19 cellular contexts compared by ENCODE assay signal in the genomic region with DNA sequence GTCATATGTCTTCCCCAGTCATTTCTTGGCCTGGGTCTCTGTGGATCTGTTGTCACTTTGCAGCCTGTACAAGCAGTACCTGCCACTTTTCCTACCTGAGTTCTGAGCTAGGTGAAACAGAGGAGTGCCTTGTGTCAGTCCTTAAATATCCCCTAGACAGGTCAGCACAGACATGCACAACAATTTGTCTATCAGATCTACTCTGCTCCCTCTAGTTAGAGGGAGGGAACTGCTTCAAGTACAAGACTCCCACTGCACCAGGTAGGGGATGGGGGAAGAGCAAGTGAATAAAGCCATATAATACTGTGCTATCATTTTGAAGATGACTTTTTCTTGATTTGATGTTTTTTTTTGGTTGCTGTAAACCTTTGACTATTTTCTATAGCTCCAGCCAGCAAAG. TPM values are rescaled to one million over a fixed set of nuclear protein-coding genes. Genes with fewer than 3 reads are reported as not detected.
A peak's percentile ranks its signal among the peaks of the same experiment; 100 is the strongest.
DNase-seq lines count a peak whose midpoint lies in the region; ATAC-seq, FAIRE-seq and TF ChIP-seq lines count a peak whose summit lies in the region.
"Had no signal": no experiment of that assay in that cellular context is flagged by ENCODE, and none has a peak within 500 bp of the region (broad histone marks: within the 10 kb centered on the region; RNA-seq: fewer than 3 reads in every experiment).

No MANE protein-coding gene starts in this region.

- H3K79me2 ChIP-seq in H1 (ENCODE audit: control insufficient read depth in 1 of 2, insufficient read depth in 2 of 2, low read length in 2 of 2): no peaks in the 10 kb centered on the region; a peak in 1 of 4 replicates

- H2AFZ ChIP-seq in H1 (ENCODE audit: low read length): no peak overlapping the region
- H2AFZ ChIP-seq: GM23338 had no signal

- ATAC-seq in GM21737 (IDR thresholded peaks at IDR 0.05; ENCODE audit: unreplicated experiment): no peak
- ATAC-seq: CD8-positive, alpha-beta T cell; GM23338 had no signal

- H3K27me3 Mint-ChIP-seq in nephron progenitor cell (ENCODE audit: low read depth, poor library complexity): no peaks in the 10 kb centered on the region
- H3K27me3 Mint-ChIP-seq: CD4-positive, CD25-positive, alpha-beta regulatory T cell had no signal

- no peak overlapping the region for H2AK5ac ChIP-seq in H1 (ENCODE audit: low read depth, low read length)

- H3K23ac ChIP-seq in H1 (ENCODE audit: insufficient read length): no peak overlapping the region

- H3K18ac ChIP-seq in H1 (ENCODE audit: extremely low read depth, low read length): no peak overlapping the region

- H2BK5ac ChIP-seq in H1 (ENCODE audit: low read depth, low read length): no peak overlapping the region

- peak overlapping the region; percentile 11 for H3K27ac Mint-ChIP-seq in nephron progenitor cell
- H3K27ac Mint-ChIP-seq: CD4-positive, CD25-positive, alpha-beta regulatory T cell; CD8-positive, alpha-beta T cell; GM23338; HFFc6 had no signal

- H3K4me3 Mint-ChIP-seq in nephron progenitor cell: no peak overlapping the region
- H3K4me3 Mint-ChIP-seq: CD4-positive, CD25-positive, alpha-beta regulatory T cell; CD8-positive, alpha-beta T cell; GM23338; HFFc6 had no signal

- no peak overlapping the region for H2BK12ac ChIP-seq in H1 (ENCODE audit: low read depth, low read length)

- no peak overlapping the region for H3K4ac ChIP-seq in H1 (replicated peaks; ENCODE audit: insufficient read length, low read depth, low read length)

- no peak overlapping the region for H3K9ac ChIP-seq in H1 (replicated peaks in 1 of 4; ENCODE audit: extremely low read depth in 1 of 4, low read depth in 3 of 4, low read length in 3 of 4)

- no peak overlapping the region for H2BK20ac ChIP-seq in H1 (ENCODE audit: low read length)

- no peak overlapping the region for H3K27ac ChIP-seq in H1 (ENCODE audit: low read depth, low read length)

- H3K36me3 ChIP-seq in H1 (ENCODE audit: control insufficient read depth in 2 of 4, insufficient read depth in 4 of 4, low read length in 3 of 4): no peaks in the 10 kb centered on the region
- H3K36me3 ChIP-seq: HAP-1 had no signal

- no peak overlapping the region for H2BK120ac ChIP-seq in H1 (replicated peaks; ENCODE audit: low read depth, low read length)

- no peak overlapping the region for H2BK15ac ChIP-seq in H1 (ENCODE audit: low read length)

- peaks cover 1% of the 10 kb centered on the region; the same call in 1 of the 2 replicates for H3K23me2 ChIP-seq in H1 (ENCODE audit: low read depth, low read length)

- CTCF ChIA-PET in H1 (lab: Charles Lee; ENCODE audit: partially characterized antibody): interaction anchor here (0.9 to 3.1 kb wide), 7 partner anchors 9 to 361 kb away, joined by 3 to 13 read pairs (median 3); no protein-coding TSS in a partner anchor

- no peak overlapping the region for H4K8ac ChIP-seq in H1 (ENCODE audit: extremely low read depth, insufficient read depth, low read length)

- H3K9me3 ChIP-seq in H1 (ENCODE audit: insufficient read depth in 2 of 2, low read depth in 1 of 2, low read length in 1 of 2): no peaks in the 10 kb centered on the region
- H3K9me3 ChIP-seq: Caco-2, HAP-1 had no signal

- no peak for TF ChIP-seq EP300 in H1 (IDR thresholded peaks at IDR 0.05; ENCODE audit: borderline replicate concordance in 1 of 2, low read depth in 2 of 2, low read length in 2 of 2)

- no peak overlapping the region for H3K4me2 ChIP-seq in H1 (ENCODE audit: insufficient read depth in 1 of 2, low read depth in 2 of 2, low read length in 2 of 2)
- H3K4me2 ChIP-seq: GM23338 had no signal

- H3K79me1 ChIP-seq in H1 (ENCODE audit: low read depth, low read length): peaks cover 3% of the 10 kb centered on the region; the same call in 1 of the 2 replicates

- H4K20me1 ChIP-seq in H1 (replicated peaks in 1 of 2; ENCODE audit: control insufficient read depth in 1 of 2, insufficient read depth in 2 of 2, low read length in 2 of 2): peaks cover 0 to 1% of the 10 kb centered on the region in 2 experiments

- TF ChIP-seq POLR2A in H1 (IDR thresholded peaks at IDR 0.05; ENCODE audit: control extremely low read depth in 1 of 2, low read depth in 2 of 2, low read length in 2 of 2) (no peak), lower leg skin (IDR thresholded peaks at IDR 0.05) (no peak)

- peaks cover 0 to 3% (median 1%) of the 10 kb centered on the region in 4 experiments; a peak in 3 of 7 replicates for H3K4me1 ChIP-seq in H1 (replicated peaks in 1 of 4; ENCODE audit: control insufficient read depth in 3 of 4, insufficient read depth in 4 of 4, low read length in 3 of 4)
- H3K4me1 ChIP-seq: Caco-2, HAP-1 had no signal

- H3K4me1 Mint-ChIP-seq in nephron progenitor cell: no peaks in the 10 kb centered on the region
- H3K4me1 Mint-ChIP-seq: CD4-positive, CD25-positive, alpha-beta regulatory T cell had no signal

- H3K27me3 ChIP-seq in H1 (replicated peaks in 1 of 4; ENCODE audit: control insufficient read depth in 3 of 4, extremely low read depth in 1 of 4, insufficient read depth in 3 of 4, low read length in 3 of 4): no peaks in the 10 kb centered on the region

- peaks cover 4% of the 10 kb centered on the region for H3K36me3 Mint-ChIP-seq in nephron progenitor cell (ENCODE audit: low read depth)
- H3K36me3 Mint-ChIP-seq: CD4-positive, CD25-positive, alpha-beta regulatory T cell; CD8-positive, alpha-beta T cell had no signal

- DNase-seq in NCI-H69 (lab: John Stamatoyannopoulos, UW) (peak; percentile 13), H1 (ENCODE audit: low read depth in 1 of 2, low spot score in 2 of 2) (no peak), nephron progenitor cell (no peak), SHP77 (lab: John Stamatoyannopoulos, UW) (no peak), lower leg skin (ENCODE audit: low spot score in 2 of 2) (no peak)
- DNase-seq: C1 segment of cervical spinal cord; Caco-2; CD4-positive, CD25-positive, alpha-beta regulatory T cell; CD8-positive, alpha-beta T cell; DMS153; DND-41; HFFc6 had no signal

- H3K4me3 ChIP-seq in H1 (ENCODE audit: extremely low read depth in 1 of 4, insufficient read depth in 2 of 4, low read depth in 3 of 4, low read length in 4 of 4) (no peak overlapping the region), lower leg skin (ENCODE audit: low read depth, poor library complexity, severe bottlenecking) (no peak overlapping the region)
- H3K4me3 ChIP-seq: GM23338, HAP-1 had no signal

- POLR2A ChIA-PET in H1 (lab: Charles Lee; ENCODE audit: partially characterized antibody): interaction anchor here (1.1 kb wide), 1 partner anchor 66 kb away, joined by 3 read pairs; no protein-coding TSS in a partner anchor

- no peak overlapping the region for H4K91ac ChIP-seq in H1 (replicated peaks; ENCODE audit: insufficient read length, low read length)

- no peak overlapping the region for H3K14ac ChIP-seq in H1 (ENCODE audit: insufficient read length)

- H3K9me3 Mint-ChIP-seq in nephron progenitor cell: no peaks in the 10 kb centered on the region
- H3K9me3 Mint-ChIP-seq: CD4-positive, CD25-positive, alpha-beta regulatory T cell; CD8-positive, alpha-beta T cell; GM23338; HFFc6 had no signal

- no peak overlapping the region for H3K56ac ChIP-seq in H1 (replicated peaks; ENCODE audit: insufficient read length, low read depth, low read length)

- no peak for TF ChIP-seq RAD21 in H1 (IDR thresholded peaks at IDR 0.05 in 1 of 2, conservative IDR thresholded peaks at IDR 0.05 in 1 of 2; ENCODE audit: low read depth in 2 of 2, low read length in 2 of 2)

- intact Hi-C loops in lower leg skin (cut with DNase I; ENCODE audit: low total_unique reads): no loop called here

- FAIRE-seq in H1 (lab: Jason Lieb, UNC): peak; percentile 7
- FAIRE-seq: G401.6, GM12892, H54 had no signal

- H4K5ac ChIP-seq in H1 (ENCODE audit: insufficient read length, low read depth, low read length): no peak overlapping the region

- TF ChIP-seq CTCF in H1 (IDR thresholded peaks at IDR 0.05; ENCODE audit: control extremely low read depth in 1 of 3, insufficient read depth in 1 of 3, low read depth in 1 of 3, low read length in 3 of 3) (no peak), nephron progenitor cell (IDR thresholded peaks at IDR 0.05) (no peak), lower leg skin (IDR thresholded peaks at IDR 0.05) (no peak)

TF ChIP-seq in H1, 55 proteins besides CTCF, POLR2A, EP300 and RAD21:
- no peak for TF ChIP-seq E2F6 (IDR thresholded peaks at IDR 0.05)
- TF ChIP-seq, protein P1, sequence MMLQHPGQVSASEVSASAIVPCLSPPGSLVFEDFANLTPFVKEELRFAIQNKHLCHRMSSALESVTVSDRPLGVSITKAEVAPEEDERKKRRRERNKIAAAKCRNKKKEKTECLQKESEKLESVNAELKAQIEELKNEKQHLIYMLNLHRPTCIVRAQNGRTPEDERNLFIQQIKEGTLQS (IDR thresholded peaks at IDR 0.05; ENCODE audit: insufficient read depth, low read depth, low read length): no peak

RNA-seq across cellular contexts. Expression of gene MIPOL1, which starts 39.4 kb away (rescaled TPM):
- total RNA-seq in H1 (2021; fragmentation: NEBNext Ultra II Directional; extraction: Animal tissue kit (Norgen Biotek cat#: 25700)): 18.6 and 23.9 TPM in 2 replicates
- polyA plus RNA-seq in H1 (2011; rRNA removed): 1.3 and 2.8 TPM in 2 replicates
- 4.0 TPM for polyA plus RNA-seq in H1 (2011; cell fraction: cytosol; rRNA removed)
- 4.4 TPM for polyA plus RNA-seq in H1 (2011; cell fraction: nucleus; rRNA removed)
- 5.9 to 11.9 TPM (median 7.1 TPM) in 4 replicates for polyA plus RNA-seq in H1 (2012, experiment 1 of 2)
- 1.3 TPM for polyA plus RNA-seq in H1 (2012, experiment 2 of 2)
- polyA plus RNA-seq in H1 (2013, experiment 1 of 2): 11.9 TPM
- polyA plus RNA-seq in H1 (2013, experiment 2 of 2): 13.1 TPM
- 12.2 and 19.1 TPM in 2 replicates for polyA minus RNA-seq in H1 (2011; rRNA and poly(A)+ RNA removed)
- 17.6 TPM for polyA minus RNA-seq in H1 (2011; cell fraction: cytosol; rRNA and poly(A)+ RNA removed)
- 71.4 TPM for polyA minus RNA-seq in H1 (2011; cell fraction: nucleus; rRNA and poly(A)+ RNA removed)
- 1 to 10 TPM; 3.6 to 6.9 (median 5.9) TPM for total RNA-seq in lower leg skin
- total RNA-seq: A172; CD4-positive, CD25-positive, alpha-beta regulatory T cell; CD8-positive, alpha-beta T cell had no signal
- polyA plus RNA-seq: CD4-positive, CD25-positive, alpha-beta regulatory T cell had no signal
